ENCODE assay signal across 10 cellular contexts in the genomic region with DNA sequence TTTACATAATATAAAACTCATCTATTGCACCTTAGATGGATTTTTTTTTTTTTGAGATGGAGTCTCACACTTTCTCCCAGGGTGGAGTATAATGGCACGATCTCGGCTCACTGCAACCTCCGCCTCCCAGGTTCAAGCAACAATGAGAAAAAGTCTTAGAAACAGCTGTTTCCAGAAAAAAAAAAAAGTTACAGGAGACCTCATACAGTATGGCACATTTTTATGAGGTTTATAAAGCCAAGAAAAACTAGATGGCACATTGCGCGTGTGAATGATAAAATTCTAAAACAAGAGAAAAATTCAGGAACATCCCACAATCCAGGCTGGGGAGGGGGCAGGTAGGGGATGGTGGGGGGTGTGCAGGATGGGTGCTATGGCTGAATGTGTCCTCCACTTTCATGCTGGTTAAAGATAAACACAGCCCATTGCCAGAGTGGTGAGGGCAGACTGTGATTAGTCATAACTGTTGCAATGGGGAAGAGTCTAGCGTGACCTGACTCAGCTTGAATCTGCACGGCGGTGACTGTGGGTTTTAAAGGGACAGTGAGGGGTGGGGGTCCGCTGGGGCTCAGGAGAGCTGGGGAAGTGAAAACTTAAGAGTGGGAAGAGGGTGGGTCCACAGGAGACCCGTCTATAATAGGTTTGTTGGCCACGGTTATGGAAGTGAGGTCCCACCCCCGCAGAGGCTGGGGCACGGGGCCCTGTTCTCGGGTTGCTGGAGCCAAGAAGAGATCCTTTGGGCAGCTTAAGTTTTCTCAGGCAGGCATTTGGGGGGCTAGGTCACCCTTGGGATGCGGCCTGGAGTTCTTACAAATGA. TPM values are rescaled to one million over a fixed set of nuclear protein-coding genes. Genes with fewer than 3 reads are reported as not detected.
A peak's percentile ranks its signal among the peaks of the same experiment; 100 is the strongest.
DNase-seq lines count a peak whose midpoint lies in the region; ATAC-seq and TF ChIP-seq lines count a peak whose summit lies in the region.
"Had no signal": no experiment of that assay in that cellular context is flagged by ENCODE, and none has a peak within 500 bp of the region (broad histone marks: within the 10 kb centered on the region; RNA-seq: fewer than 3 reads in every experiment).

No MANE protein-coding gene starts in this region.

- H3K36me3 ChIP-seq in BJ (ENCODE audit: control insufficient read depth, insufficient read depth, low read length), result no peaks in the 10 kb centered on the region; the same call in 1 of the 2 replicates
- no peaks in the 10 kb centered on the region for H3K36me3 ChIP-seq in Panc1 (ENCODE audit: control insufficient read depth, insufficient read depth, low read length)
- H3K36me3 ChIP-seq: tibial artery had no signal

- H3K27me3 ChIP-seq in BJ (ENCODE audit: control insufficient read depth, insufficient read depth, low read length) (no peaks in the 10 kb centered on the region), Panc1 (ENCODE audit: control insufficient read depth, insufficient read depth, low read length) (no peaks in the 10 kb centered on the region)
- H3K27me3 ChIP-seq: tibial artery had no signal

- H3K9me3 ChIP-seq in Panc1 (ENCODE audit: control insufficient read depth, insufficient read depth, low read depth, low read length), result peaks cover 3% of the 10 kb centered on the region; the same call in 1 of the 2 replicates
- H3K9me3 ChIP-seq: tibial artery had no signal

- intact Hi-C loops in Panc1 (cut with micrococcal nuclease; ENCODE audit: unreplicated experiment), result no loop called here

- peaks cover 33% of the 10 kb centered on the region for H3K4me1 ChIP-seq in Panc1 (ENCODE audit: control insufficient read depth, insufficient read depth, low read length)
- H3K4me1 ChIP-seq: tibial artery had no signal

- CTCF ChIA-PET in BJ (lab: Yijun Ruan, JAX) (no interaction called here), Panc1 (lab: Charles Lee) (interaction anchor here (0.6 kb wide), 1 partner anchor 344 kb away, joined by 4 read pairs; no protein-coding TSS in a partner anchor)

- no peak for TF ChIP-seq CTCF in BJ (IDR thresholded peaks at IDR 0.05; ENCODE audit: insufficient read depth, low read depth, low read length)
- no peak for TF ChIP-seq CTCF in Panc1 (IDR thresholded peaks at IDR 0.05)

- H3K27ac ChIP-seq in Panc1 (ENCODE audit: low read length), result peak overlapping the region; percentile 72
- H3K27ac ChIP-seq: KMS-11, tibial artery had no signal

- in situ Hi-C loops in Panc1 (cut with HindIII; ENCODE audit: low pct_unique_long_range_greater_than_20kb, low sequenced_read_pairs), result no loop called here

- ATAC-seq in GM18873 (IDR thresholded peaks at IDR 0.05; ENCODE audit: low FRiP score, unreplicated experiment) (peak; percentile 98), HG02973 (IDR thresholded peaks at IDR 0.05; ENCODE audit: unreplicated experiment) (peak; percentile 99), Panc1 (peak; percentile 91)

- DNase-seq in BJ (ENCODE audit: low read depth), result peak; percentile 68
- DNase-seq in Panc1 (ENCODE audit: low read depth, low spot score), result peak; percentile 69
- DNase-seq in dermis blood vessel endothelial cell, result peak; percentile 46
- DNase-seq in smooth muscle cell of the brain vasculature (ENCODE audit: low read depth, low spot score), result peak; percentile 46
- no peak for DNase-seq in amygdala (lab: John Stamatoyannopoulos, UW)
- no peak for DNase-seq in NCI-H510A treated with DMSO at 0.1 percent for 48 hours (lab: John Stamatoyannopoulos, UW)

- POLR2A ChIA-PET in BJ (lab: Charles Lee) (interaction anchor here (0.6 to 0.9 kb wide), 2 partner anchors 12 to 226 kb away, joined by 3 to 7 read pairs; a partner anchor contains a TSS), Panc1 (lab: Charles Lee) (no interaction called here)

- no TSS peak for BruUV-seq in Panc1 (replicated peaks; lab: Mats Ljungman, UMichigan)

- H3K4me3 ChIP-seq in BJ (ENCODE audit: low read depth, low read length), result no peak overlapping the region
- H3K4me3 ChIP-seq in Panc1 (ENCODE audit: low read depth in 2 of 2, low read length in 2 of 2), result peak overlapping the region in 1 of 2 experiments; percentile 17; a peak in 2 of 4 replicates
- H3K4me3 ChIP-seq: tibial artery had no signal

RNA-seq across cellular contexts. Expression of a gene that starts 11.9 kb away (rescaled TPM):
- polyA plus RNA-seq in BJ (2011; rRNA removed), result 8.4 and 10.5 TPM in 2 replicates
- 2.6 and 5.9 TPM in 2 replicates for polyA minus RNA-seq in BJ (2011; rRNA and poly(A)+ RNA removed)
- total RNA-seq in Panc1 (2021; ENCODE audit: unreplicated experiment), result 15.7 TPM
- polyA plus RNA-seq in Panc1 (2012; ENCODE audit: insufficient read length), result 15.9 TPM
- total RNA-seq in dermis blood vessel endothelial cell, result 6.0 and 10.9 TPM in 2 replicates

RNA-seq across cellular contexts. Expression of a gene that starts 12.3 kb away (rescaled TPM):
- 8.4 and 12.1 TPM in 2 replicates for polyA plus RNA-seq in BJ (2011; rRNA removed)
- 5.6 and 7.7 TPM in 2 replicates for polyA minus RNA-seq in BJ (2011; rRNA and poly(A)+ RNA removed)
- total RNA-seq in Panc1 (2021; ENCODE audit: unreplicated experiment) (53.7 TPM), dermis blood vessel endothelial cell (6.1 and 8.8 TPM in 2 replicates)
- polyA plus RNA-seq in Panc1 (2012; ENCODE audit: insufficient read length), result 74.8 TPM

Comparison
In these comparisons a context has a peak if more than half of its experiments do, and no peak if none do; other contexts are left out.
1. DNase-seq: peak in BJ (single experiment), Panc1 (single experiment), dermis blood vessel endothelial cell (single experiment) and smooth muscle cell of the brain vasculature (single experiment); none in amygdala (0 of 56) and NCI-H510A treated with DMSO at 0.1 percent for 48 hours (single experiment).
2. Peak in every context shown above with its lines, with median percentiles within 50 percentile points of each other: ATAC-seq.